ENCODE assay signal across 23 cellular contexts in genomic region chr9:38337706-38338264, GRCh38.
"Had no signal": no experiment of that assay in that cellular context is flagged by ENCODE, and none has a peak within 500 bp of the region (broad histone marks: within the 10 kb centered on the region; RNA-seq: fewer than 3 reads in every experiment).

No MANE protein-coding gene starts in this region.

- H3K4me1 Mint-ChIP-seq: activated CD4-positive, alpha-beta T cell treated with anti-CD3 and anti-CD28 coated beads for 36 hours; naive B cell had no signal

- H3K4me3 Mint-ChIP-seq: activated CD4-positive, alpha-beta T cell treated with anti-CD3 and anti-CD28 coated beads for 36 hours; activated T-helper 1 cell treated with anti-CD3 and anti-CD28 coated beads, Interleukin-12 subunit alpha, Interleukin-12 subunit beta, Interleukin-2, Interleukin-4 antibody, amounts not matched to agents 30 ng/mL and 10 ng/mL and 1 ng/mL, durations not matched to agents 14 hours and 24 hours and 36 hours; naive B cell; WTC11 had no signal

- H3K4me3 ChIP-seq: coronary artery, esophagus squamous epithelium, gastroesophageal sphincter, heart left ventricle, lower lobe of right lung, pancreas, upper lobe of left lung had no signal

- H3K27me3 ChIP-seq: gastroesophageal sphincter, heart left ventricle, neutrophil, pancreas, upper lobe of left lung had no signal

- ATAC-seq: activated CD4-positive, alpha-beta T cell treated with anti-CD3 and anti-CD28 coated beads for 36 hours; activated naive CD4-positive, alpha-beta T cell treated with anti-CD3 and anti-CD28 coated beads, Interleukin-2, amount 50 U/mL, for 72 hours; gastroesophageal sphincter; heart left ventricle; left colon; lower lobe of right lung; right cardiac atrium; stimulated activated naive CD8-positive, alpha-beta T cell treated with anti-CD3 and anti-CD28 coated beads, Interleukin-15, Interleukin-2, amounts not matched to agents 100 U/mL and 50 U/mL, for 24 hours; WTC11 had no signal

- H3K36me3 Mint-ChIP-seq: activated naive CD4-positive, alpha-beta T cell treated with anti-CD3 and anti-CD28 coated beads, Interleukin-2, amount 50 U/mL, for 72 hours; WTC11 had no signal

- H3K27me3 Mint-ChIP-seq: activated CD4-positive, alpha-beta T cell treated with anti-CD3 and anti-CD28 coated beads for 36 hours had no signal

- H3K36me3 ChIP-seq: esophagus squamous epithelium, gastroesophageal sphincter, heart left ventricle, lower lobe of right lung, neutrophil, pancreas, upper lobe of left lung had no signal

- FAIRE-seq: keratinocyte, pancreas had no signal

- H3K9me3 ChIP-seq: esophagus squamous epithelium, gastroesophageal sphincter, heart left ventricle, lower lobe of right lung, neutrophil, pancreas, upper lobe of left lung had no signal

- DNase-seq: activated CD4-positive, alpha-beta T cell treated with anti-CD3 and anti-CD28 coated beads for 36 hours; activated CD4-positive, alpha-beta T cell treated with anti-CD3 and anti-CD28 coated beads, Interleukin-2, amount 50 U/mL, for 48 hours; aorta; cerebellar nuclear complex; esophagus squamous epithelium; heart left ventricle; left colon; lower lobe of right lung; naive B cell; pancreas; right cardiac atrium; stimulated activated CD4-positive, alpha-beta T cell treated with anti-CD3 and anti-CD28 coated beads, Interleukin-12 subunit alpha, Interleukin-12 subunit beta, amount 100 ng/mL, for 4 hours; stimulated activated CD4-positive, alpha-beta T cell treated with anti-CD3 and anti-CD28 coated beads, Interleukin-4, amount 100 ng/mL, for 4 hours; stimulated activated naive CD8-positive, alpha-beta T cell treated with anti-CD3 and anti-CD28 coated beads, Interleukin-15, Interleukin-2, amounts not matched to agents 100 U/mL and 50 U/mL, for 24 hours; T-helper 9 cell; upper lobe of left lung had no signal

- H3K4me1 ChIP-seq: gastroesophageal sphincter, lower lobe of right lung, upper lobe of left lung had no signal

- H3K27ac Mint-ChIP-seq: activated CD4-positive, alpha-beta T cell treated with anti-CD3 and anti-CD28 coated beads for 36 hours; activated naive CD4-positive, alpha-beta T cell treated with anti-CD3 and anti-CD28 coated beads, Interleukin-2, amount 50 U/mL, for 72 hours; activated T-helper 1 cell treated with anti-CD3 and anti-CD28 coated beads, Interleukin-12 subunit alpha, Interleukin-12 subunit beta, Interleukin-2, Interleukin-4 antibody, amounts not matched to agents 30 ng/mL and 10 ng/mL and 1 ng/mL, durations not matched to agents 14 hours and 24 hours and 36 hours; naive B cell; WTC11 had no signal

- H3K27ac ChIP-seq: coronary artery, gastroesophageal sphincter, heart left ventricle, lower lobe of right lung, neutrophil, upper lobe of left lung had no signal

- H3K9me3 Mint-ChIP-seq: activated T-helper 1 cell treated with anti-CD3 and anti-CD28 coated beads, Interleukin-12 subunit alpha, Interleukin-12 subunit beta, Interleukin-2, Interleukin-4 antibody, amounts not matched to agents 30 ng/mL and 10 ng/mL and 1 ng/mL, durations not matched to agents 14 hours and 24 hours and 36 hours had no signal
